In genomic region chr10:124242365-124242764, GRCh38 we compare ENCODE assay signal across 15 cellular contexts.
DNase-seq lines count a peak whose midpoint lies in the region; ATAC-seq and TF ChIP-seq lines count a peak whose summit lies in the region.
"Had no signal": no experiment of that assay in that cellular context is flagged by ENCODE, and none has a peak within 500 bp of the region (broad histone marks: within the 10 kb centered on the region; RNA-seq: fewer than 3 reads in every experiment).

No MANE protein-coding gene starts in this region.

- no peaks in the 10 kb centered on the region for H3K9me3 ChIP-seq in neural progenitor cell (ENCODE audit: low read depth)
- H3K9me3 ChIP-seq in transverse colon = no peaks in the 10 kb centered on the region
- H3K9me3 ChIP-seq in H9 (ENCODE audit: control insufficient read depth, low read depth, low read length) = no peaks in the 10 kb centered on the region

- no peak overlapping the region for H4K8ac ChIP-seq in H9 (replicated peaks; ENCODE audit: insufficient read length, low read depth, low read length)

- TF ChIP-seq POLR2A in transverse colon (IDR thresholded peaks at IDR 0.05) = no peak

- peaks cover 22% of the 10 kb centered on the region for H3K4me1 Mint-ChIP-seq in WTC11
- H3K4me1 Mint-ChIP-seq in neural progenitor cell = peaks cover 13% of the 10 kb centered on the region
- peaks cover 15 to 26% of the 10 kb centered on the region in 2 experiments for H3K4me1 Mint-ChIP-seq in H9

- H3K27ac ChIP-seq in neural progenitor cell (no peak overlapping the region), transverse colon (no peak overlapping the region), H9 (ENCODE audit: insufficient read length, low read depth, low read length) (no peak overlapping the region)
- H3K27ac ChIP-seq: 22Rv1, GM23248 had no signal

- WGBS in transverse colon (ENCODE audit: low coverage in 1 of 2), 2 donors = 75% methylated on average over 7 of the region's 7 CpGs; no CpG with 5 or more reads in 1 of the 2 donors
- WGBS in H9 (ENCODE audit: extremely low coverage, insufficient read length, low lambda C conversion rate) = no CpG with 5 or more reads among the region's 7 CpGs

- no peaks in the 10 kb centered on the region for H3K79me2 ChIP-seq in neural progenitor cell (ENCODE audit: low read depth)
- H3K79me2 ChIP-seq in H9 (ENCODE audit: insufficient read depth, low read length) = no peaks in the 10 kb centered on the region

- peaks cover 11% of the 10 kb centered on the region for H3F3A ChIP-seq in neural progenitor cell (ENCODE audit: low read depth)

- no peak overlapping the region for H2BK15ac ChIP-seq in H9 (ENCODE audit: low read depth, low read length)

- no peak overlapping the region for H3K4me2 ChIP-seq in neural progenitor cell
- H3K4me2 ChIP-seq in H9 (ENCODE audit: insufficient read depth, insufficient read length, low read length) = no peak overlapping the region

- DNase-seq in activated effector memory CD4-positive, alpha-beta T cell treated with anti-CD3 and anti-CD28 coated beads, Interleukin-2, amount 50 U/mL, for 16 hours = peak; percentile 34
- no peak for DNase-seq in activated effector memory CD4-positive, alpha-beta T cell treated with Interleukin-2 at 50 U/mL for 16 hours
- DNase-seq in WTC11 (ENCODE audit: low spot score) (peak; percentile 7), neural progenitor cell (ENCODE audit: low spot score) (no peak), transverse colon (peak; percentile 1), H9 (no peak), NCI-H2171 treated with DMSO at 0.1 percent for 48 hours (lab: John Stamatoyannopoulos, UW) (no peak)
- DNase-seq: Calu3; CD4-positive, alpha-beta T cell; DMS 273 treated with DMSO at 0.1 percent for 48 hours; GM23248; H7 had no signal

- H3K9ac ChIP-seq in neural progenitor cell (no peak overlapping the region), H9 (ENCODE audit: extremely low read depth, insufficient read length, low read length) (no peak overlapping the region)
- H3K9ac ChIP-seq: GM23248 had no signal

- TF ChIP-seq CTCF in WTC11 (IDR thresholded peaks at IDR 0.05) (no peak), neural progenitor cell (IDR thresholded peaks at IDR 0.05) (no peak), transverse colon (IDR thresholded peaks at IDR 0.05) (no peak), H9 (conservative IDR thresholded peaks at IDR 0.05) (no peak)

- H3K27me3 ChIP-seq in neural progenitor cell = no peaks in the 10 kb centered on the region
- H3K27me3 ChIP-seq in transverse colon = no peaks in the 10 kb centered on the region
- H3K27me3 ChIP-seq in H9 (ENCODE audit: insufficient read depth, low read length) = no peaks in the 10 kb centered on the region

- no peak for TF ChIP-seq EP300 in transverse colon (IDR thresholded peaks at IDR 0.05; ENCODE audit: low read depth)

- H4K5ac ChIP-seq in H9 (ENCODE audit: insufficient read length, low read depth, low read length) = no peak overlapping the region

- H4K20me1 ChIP-seq in neural progenitor cell (ENCODE audit: low read depth) (no peaks in the 10 kb centered on the region), H9 (ENCODE audit: control insufficient read depth, insufficient read depth, insufficient read length) (no peaks in the 10 kb centered on the region)

- H3K79me1 ChIP-seq in H9 (ENCODE audit: insufficient read depth, low read depth, low read length, poor library complexity, severe bottlenecking) = no peaks in the 10 kb centered on the region

- H3K27me3 Mint-ChIP-seq in WTC11 (ENCODE audit: low read depth) (peaks cover 4% of the 10 kb centered on the region; the same call in 1 of the 2 replicates), neural progenitor cell (ENCODE audit: insufficient read depth, low read depth) (peaks cover 20% of the 10 kb centered on the region), H9 (ENCODE audit: low read depth) (peaks cover 22% of the 10 kb centered on the region)
- H3K27me3 Mint-ChIP-seq: CD4-positive, alpha-beta T cell had no signal

- H2BK120ac ChIP-seq in H9 (ENCODE audit: low read depth, low read length, poor library complexity, severe bottlenecking) = no peak overlapping the region

- H3K36me3 ChIP-seq in neural progenitor cell = no peaks in the 10 kb centered on the region
- H3K36me3 ChIP-seq in transverse colon = no peaks in the 10 kb centered on the region

- H3K4ac ChIP-seq in H9 (ENCODE audit: low read depth, low read length) = no peak overlapping the region

- H3K36me3 Mint-ChIP-seq in WTC11 (no peaks in the 10 kb centered on the region), neural progenitor cell (no peaks in the 10 kb centered on the region), H9 (ENCODE audit: insufficient read depth in 1 of 3, low read depth in 3 of 3) (no peaks in the 10 kb centered on the region; a peak in 1 of 7 replicates)

- intact Hi-C loops in transverse colon (cut with DNase I; ENCODE audit: low total_unique reads) = no loop called here

- POLR2A ChIA-PET in WTC11 (lab: Charles Lee) = no interaction called here

- H2BK12ac ChIP-seq in H9 (ENCODE audit: insufficient read length, low read depth, low read length) = no peak overlapping the region

- H3K56ac ChIP-seq in H9 (ENCODE audit: insufficient read length, low read depth, low read length) = no peak overlapping the region

- H3K4me1 ChIP-seq in neural progenitor cell = peaks cover 9% of the 10 kb centered on the region
- H3K4me1 ChIP-seq in transverse colon = no peaks in the 10 kb centered on the region
- no peaks in the 10 kb centered on the region for H3K4me1 ChIP-seq in H9 (ENCODE audit: insufficient read depth, low read length)

- in situ Hi-C loops in transverse colon (cut with MboI; ENCODE audit: low pct_ligation_motif_present in 1 of 4, low pct_unique_long_range_greater_than_20kb in 1 of 4, low sequenced_read_pairs in 3 of 4) = no loop called here

- H3K18ac ChIP-seq in H9 (ENCODE audit: insufficient read length, low read depth, low read length) = no peak overlapping the region

- no peak overlapping the region for H2AFZ ChIP-seq in neural progenitor cell (replicated peaks)
- no peak overlapping the region for H2AFZ ChIP-seq in H9 (ENCODE audit: low read length)
- H2AFZ ChIP-seq: GM23248 had no signal

- H2BK20ac ChIP-seq in H9 (ENCODE audit: low read depth, low read length, poor library complexity, severe bottlenecking) = no peak overlapping the region

- H3K27ac Mint-ChIP-seq in WTC11 (no peak overlapping the region), neural progenitor cell (no peak overlapping the region), H9 (no peak overlapping the region)
- H3K27ac Mint-ChIP-seq: CD4-positive, alpha-beta T cell had no signal

- no peak overlapping the region for H2BK5ac ChIP-seq in H9 (ENCODE audit: insufficient read length, low read length)

- peaks cover 3% of the 10 kb centered on the region for H3K23me2 ChIP-seq in H9 (ENCODE audit: insufficient read length, low read depth, low read length, poor library complexity, severe bottlenecking)

- H2AK5ac ChIP-seq in H9 (ENCODE audit: insufficient read length, low read length) = no peak overlapping the region

- H3K4me3 ChIP-seq in neural progenitor cell (no peak overlapping the region), transverse colon (no peak overlapping the region)
- H3K4me3 ChIP-seq: GM12878, GM23248 had no signal

- no peak for ATAC-seq in WTC11
- no peak for ATAC-seq in GM21381 (IDR thresholded peaks at IDR 0.05; ENCODE audit: unreplicated experiment)
- ATAC-seq: GM12878 had no signal

- H3T11ph ChIP-seq in H9 (ENCODE audit: low read length) = no peak overlapping the region

- H3K9me3 Mint-ChIP-seq in WTC11 = peaks cover 10% of the 10 kb centered on the region; the same call in 1 of the 2 replicates
- H3K9me3 Mint-ChIP-seq in neural progenitor cell = no peaks in the 10 kb centered on the region
- H3K9me3 Mint-ChIP-seq in H9 = peaks cover 0 to 7% of the 10 kb centered on the region in 2 experiments; a peak in 2 of 5 replicates
- H3K9me3 Mint-ChIP-seq: CD4-positive, alpha-beta T cell had no signal

- H3K23ac ChIP-seq in H9 (ENCODE audit: insufficient read length, low read depth, low read length) = no peak overlapping the region

- no peak overlapping the region for H3K4me3 Mint-ChIP-seq in WTC11
- peak overlapping the region; percentile 38 for H3K4me3 Mint-ChIP-seq in neural progenitor cell
- H3K4me3 Mint-ChIP-seq in H9 = no peak overlapping the region
- H3K4me3 Mint-ChIP-seq: CD4-positive, alpha-beta T cell had no signal

- no peak overlapping the region for H4K91ac ChIP-seq in H9 (ENCODE audit: insufficient read length, low read depth, low read length)

- CTCF ChIA-PET in WTC11 (lab: Charles Lee) = no interaction called here

- no peak overlapping the region for H3K14ac ChIP-seq in H9 (ENCODE audit: insufficient read depth, low read length)

TF ChIP-seq in WTC11, 78 proteins besides CTCF, POLR2A, EP300 and RAD21:
- TF ChIP-seq TEAD1 (CRISPR knock-in tag; IDR thresholded peaks at IDR 0.05) (no peak), SMAD3 (CRISPR knock-in tag; IDR thresholded peaks at IDR 0.05; ENCODE audit: borderline replicate concordance) (no peak), FOXP1 (CRISPR knock-in tag; IDR thresholded peaks at IDR 0.05; ENCODE audit: borderline replicate concordance) (no peak), GTF2I (CRISPR knock-in tag; conservative IDR thresholded peaks at IDR 0.05) (no peak), GABPB1 (CRISPR knock-in tag; IDR thresholded peaks at IDR 0.05) (no peak)
- TF ChIP-seq, protein P1, sequence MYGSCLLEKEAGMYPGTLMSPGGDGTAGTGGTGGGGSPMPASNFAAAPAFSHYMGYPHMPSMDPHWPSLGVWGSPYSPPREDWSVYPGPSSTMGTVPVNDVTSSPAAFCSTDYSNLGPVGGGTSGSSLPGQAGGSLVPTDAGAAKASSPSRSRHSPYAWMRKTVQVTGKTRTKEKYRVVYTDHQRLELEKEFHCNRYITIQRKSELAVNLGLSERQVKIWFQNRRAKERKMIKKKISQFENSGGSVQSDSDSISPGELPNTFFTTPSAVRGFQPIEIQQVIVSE (CRISPR knock-in tag; IDR thresholded peaks at IDR 0.05; ENCODE audit: borderline replicate concordance) = no peak
- TF ChIP-seq, protein P2, sequence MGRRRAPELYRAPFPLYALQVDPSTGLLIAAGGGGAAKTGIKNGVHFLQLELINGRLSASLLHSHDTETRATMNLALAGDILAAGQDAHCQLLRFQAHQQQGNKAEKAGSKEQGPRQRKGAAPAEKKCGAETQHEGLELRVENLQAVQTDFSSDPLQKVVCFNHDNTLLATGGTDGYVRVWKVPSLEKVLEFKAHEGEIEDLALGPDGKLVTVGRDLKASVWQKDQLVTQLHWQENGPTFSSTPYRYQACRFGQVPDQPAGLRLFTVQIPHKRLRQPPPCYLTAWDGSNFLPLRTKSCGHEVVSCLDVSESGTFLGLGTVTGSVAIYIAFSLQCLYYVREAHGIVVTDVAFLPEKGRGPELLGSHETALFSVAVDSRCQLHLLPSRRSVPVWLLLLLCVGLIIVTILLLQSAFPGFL (CRISPR knock-in tag; IDR thresholded peaks at IDR 0.05; ENCODE audit: borderline replicate concordance) = no peak
TF ChIP-seq in WTC11: peak in this region for 0.

Comparison
In these comparisons a context has a peak if more than half of its experiments do, and no peak if none do; other contexts are left out.
1. DNase-seq: peak in activated effector memory CD4-positive, alpha-beta T cell treated with anti-CD3 and anti-CD28 coated beads, Interleukin-2, amount 50 U/mL, for 16 hours (single experiment), WTC11 (single experiment) and transverse colon (single experiment); none in activated effector memory CD4-positive, alpha-beta T cell treated with Interleukin-2 at 50 U/mL for 16 hours (single experiment), neural progenitor cell (single experiment), H9 (single experiment) and NCI-H2171 treated with DMSO at 0.1 percent for 48 hours (single experiment).